ENCODE assay signal across 6 cellular contexts in the genomic region with DNA sequence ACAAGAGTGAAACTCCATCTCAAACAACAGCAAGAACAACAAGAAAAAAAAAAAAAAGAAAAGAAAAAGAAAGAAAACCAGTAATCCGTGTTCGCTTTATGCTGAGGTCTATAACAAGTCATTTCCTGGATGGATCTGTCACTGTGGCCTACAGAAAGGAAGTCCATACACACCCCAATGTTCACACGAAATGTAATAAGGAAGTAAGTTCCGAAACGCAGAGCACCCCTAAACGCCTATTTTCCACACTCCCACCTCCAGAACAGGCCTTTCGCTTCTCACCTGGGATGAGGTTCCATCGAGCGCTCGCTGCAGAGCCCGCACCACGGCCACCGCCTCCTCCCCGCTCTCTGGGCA. TPM values are rescaled to one million over a fixed set of nuclear protein-coding genes. Genes with fewer than 3 reads are reported as not detected.
A peak's percentile ranks its signal among the peaks of the same experiment; 100 is the strongest.
DNase-seq lines count a peak whose midpoint lies in the region; ATAC-seq, FAIRE-seq and TF ChIP-seq lines count a peak whose summit lies in the region.

No MANE protein-coding gene starts in this region.

- peak overlapping the region; percentile 96 for H3K4me3 Mint-ChIP-seq in stimulated activated memory B cell treated with anti-CD40 and anti-IgM and Interleukin-4, amounts not matched to agents 10 μg/mL and 1 μg/mL and 100 μg/mL, for 72 hours

- H3K4me3 ChIP-seq in epithelial cell of proximal tubule (ENCODE audit: low read depth, low read length), result peak overlapping the region; percentile 100

- FAIRE-seq in GM12892 (lab: Jason Lieb, UNC), result no peak

- H3K27me3 Mint-ChIP-seq in stimulated activated memory B cell treated with anti-CD40 and anti-IgM and Interleukin-4, amounts not matched to agents 10 μg/mL and 1 μg/mL and 100 μg/mL, for 72 hours, result no peaks in the 10 kb centered on the region

- peak; percentile 8 for ATAC-seq in GM18517 (IDR thresholded peaks at IDR 0.05; ENCODE audit: unreplicated experiment)
- peak; percentile 66 for ATAC-seq in stimulated activated memory B cell treated with anti-CD40 and anti-IgM and Interleukin-4, amounts not matched to agents 10 μg/mL and 1 μg/mL and 100 μg/mL, for 72 hours

- TF ChIP-seq POLR2A in GM12892 (IDR thresholded peaks at IDR 0.05; ENCODE audit: low read depth, low read length), result no peak

- DNase-seq in MV-4-11 (lab: John Stamatoyannopoulos, UW), result peak; percentile 39
- DNase-seq in epithelial cell of proximal tubule (ENCODE audit: low read depth), result no peak
- DNase-seq in kidney glomerular epithelial cell (lab: John Stamatoyannopoulos, UW), result no peak
- DNase-seq in GM12892 (ENCODE audit: insufficient read length), result no peak

- H3K4me1 Mint-ChIP-seq in stimulated activated memory B cell treated with anti-CD40 and anti-IgM and Interleukin-4, amounts not matched to agents 10 μg/mL and 1 μg/mL and 100 μg/mL, for 72 hours, result peaks cover 26% of the 10 kb centered on the region

- no peak for TF ChIP-seq CTCF in epithelial cell of proximal tubule (conservative IDR thresholded peaks at IDR 0.05; ENCODE audit: low read depth, low read length)

- H3K27ac Mint-ChIP-seq in stimulated activated memory B cell treated with anti-CD40 and anti-IgM and Interleukin-4, amounts not matched to agents 10 μg/mL and 1 μg/mL and 100 μg/mL, for 72 hours, result peak overlapping the region; percentile 95

- H3K9me3 Mint-ChIP-seq in stimulated activated memory B cell treated with anti-CD40 and anti-IgM and Interleukin-4, amounts not matched to agents 10 μg/mL and 1 μg/mL and 100 μg/mL, for 72 hours, result no peaks in the 10 kb centered on the region

- peaks cover 28% of the 10 kb centered on the region for H3K36me3 Mint-ChIP-seq in stimulated activated memory B cell treated with anti-CD40 and anti-IgM and Interleukin-4, amounts not matched to agents 10 μg/mL and 1 μg/mL and 100 μg/mL, for 72 hours

RNA-seq across cellular contexts. Expression of gene ZNF394, which starts 0.7 kb away (rescaled TPM):
- 14.7 and 15.7 TPM in 2 replicates for total RNA-seq in epithelial cell of proximal tubule
- 21.0 TPM for polyA plus RNA-seq in GM12892 (2012; ENCODE audit: missing spikeins)

RNA-seq across cellular contexts. Expression of gene ZKSCAN5, which starts 5.1 kb away (rescaled TPM):
- total RNA-seq in epithelial cell of proximal tubule, result 7.7 and 8.2 TPM in 2 replicates
- 3.9 TPM for polyA plus RNA-seq in GM12892 (2012; ENCODE audit: missing spikeins)

RNA-seq across cellular contexts. Expression of gene ZNF789, which starts 26.6 kb away (rescaled TPM):
- 10.7 and 11.6 TPM in 2 replicates for total RNA-seq in epithelial cell of proximal tubule
- polyA plus RNA-seq in GM12892 (2012; ENCODE audit: missing spikeins), result 26.6 TPM

RNA-seq across cellular contexts. Expression of gene ATP5MF, which starts 33.4 kb away (rescaled TPM):
- 1,313 and 2,133 TPM in 2 replicates for total RNA-seq in epithelial cell of proximal tubule
- polyA plus RNA-seq in GM12892 (2012; ENCODE audit: missing spikeins), result 2,138 TPM

RNA-seq across cellular contexts. Expression of gene FAM200A, which starts 52.6 kb away (rescaled TPM):
- total RNA-seq in epithelial cell of proximal tubule, result 6.0 and 6.2 TPM in 2 replicates
- polyA plus RNA-seq in GM12892 (2012; ENCODE audit: missing spikeins), result 5.3 TPM
